In genomic region chr17:12979255-12979654, GRCh38 we compare ENCODE assay signal across 20 cellular contexts. TPM values are rescaled to one million over a fixed set of nuclear protein-coding genes. Genes with fewer than 3 reads are reported as not detected.
DNase-seq lines count a peak whose midpoint lies in the region; ATAC-seq and TF ChIP-seq lines count a peak whose summit lies in the region.
"Had no signal": no experiment of that assay in that cellular context is flagged by ENCODE, and none has a peak within 500 bp of the region (broad histone marks: within the 10 kb centered on the region; RNA-seq: fewer than 3 reads in every experiment).

No MANE protein-coding gene starts in this region.

- H3K36me3 ChIP-seq in IMR-90 (ENCODE audit: control insufficient read depth, insufficient read depth, low read length), result no peaks in the 10 kb centered on the region
- H3K36me3 ChIP-seq in right lobe of liver, result no peaks in the 10 kb centered on the region
- H3K36me3 ChIP-seq: BLaER1, HAP-1 had no signal

- H2AFZ ChIP-seq in IMR-90 (replicated peaks; ENCODE audit: low read length, poor library complexity), result peak overlapping the region; percentile 4
- H2AFZ ChIP-seq: GM23248 had no signal

- H3K9ac ChIP-seq in IMR-90 (ENCODE audit: low read depth, low read length), result no peak overlapping the region
- H3K9ac ChIP-seq: BLaER1, GM23248 had no signal

- peaks cover 3 to 5% of the 10 kb centered on the region in 2 donors for H3K4me1 Mint-ChIP-seq in stimulated activated naive B cell treated with anti-CD40 and anti-IgM and Interleukin-4, amounts not matched to agents 10 μg/mL and 1 μg/mL and 100 μg/mL, for 72 hours

- H3K9me3 Mint-ChIP-seq in stimulated activated naive B cell treated with anti-CD40 and anti-IgM and Interleukin-4, amounts not matched to agents 10 μg/mL and 1 μg/mL and 100 μg/mL, for 72 hours, result no peaks in the 10 kb centered on the region
- H3K9me3 Mint-ChIP-seq: CD4-positive, CD25-positive, alpha-beta regulatory T cell; CD8-positive, alpha-beta T cell; HFFc6 had no signal

- H4K91ac ChIP-seq in IMR-90 (ENCODE audit: insufficient read depth, low read depth, low read length), result no peak overlapping the region

- intact Hi-C loops in cardiac septum (cut with DNase I), result no loop called here
- intact Hi-C loops in Right ventricle myocardium superior (cut with DNase I), result no loop called here
- intact Hi-C loops in IMR-90 (cut with micrococcal nuclease), result no loop called here
- intact Hi-C loops in right lobe of liver (cut with DNase I), result no loop called here

- no peaks in the 10 kb centered on the region for H3K79me1 ChIP-seq in IMR-90 (ENCODE audit: low read depth in 1 of 2, low read length in 2 of 2)

- H3K36me3 Mint-ChIP-seq in stimulated activated naive B cell treated with anti-CD40 and anti-IgM and Interleukin-4, amounts not matched to agents 10 μg/mL and 1 μg/mL and 100 μg/mL, for 72 hours, result no peaks in the 10 kb centered on the region
- H3K36me3 Mint-ChIP-seq: CD4-positive, CD25-positive, alpha-beta regulatory T cell; CD8-positive, alpha-beta T cell had no signal

- H2BK120ac ChIP-seq in IMR-90 (ENCODE audit: low read depth, low read length), result no peak overlapping the region

- H3K9me3 ChIP-seq in IMR-90 (ENCODE audit: control insufficient read depth, insufficient read depth, low read length), result no peaks in the 10 kb centered on the region
- no peaks in the 10 kb centered on the region for H3K9me3 ChIP-seq in right lobe of liver
- H3K9me3 ChIP-seq: BLaER1, Caco-2, HAP-1 had no signal

- no peaks in the 10 kb centered on the region; the same call in 1 of the 2 replicates for H3K9me1 ChIP-seq in IMR-90 (ENCODE audit: insufficient read depth, low read length)

- no peak overlapping the region for H3K4me2 ChIP-seq in IMR-90 (ENCODE audit: low read depth, low read length)
- H3K4me2 ChIP-seq: BLaER1 had no signal

- dilution Hi-C loops in IMR-90 (cut with HindIII; ENCODE audit: low sequenced_read_pairs, unreplicated experiment), result no loop called here

- no peak overlapping the region for H3K4me3 ChIP-seq in IMR-90 (ENCODE audit: insufficient read depth, low read depth, low read length)
- H3K4me3 ChIP-seq in right lobe of liver, result no peak overlapping the region
- H3K4me3 ChIP-seq: BLaER1, GM23248, HAP-1 had no signal

- BruUV-seq in IMR-90 (replicated peaks; lab: Mats Ljungman, UMichigan), result no TSS peak

- no peak overlapping the region for H3K4me3 Mint-ChIP-seq in stimulated activated naive B cell treated with anti-CD40 and anti-IgM and Interleukin-4, amounts not matched to agents 10 μg/mL and 1 μg/mL and 100 μg/mL, for 72 hours
- H3K4me3 Mint-ChIP-seq: B cell; CD4-positive, CD25-positive, alpha-beta regulatory T cell; CD8-positive, alpha-beta T cell; HFFc6 had no signal

- H3K27ac Mint-ChIP-seq in stimulated activated naive B cell treated with anti-CD40 and anti-IgM and Interleukin-4, amounts not matched to agents 10 μg/mL and 1 μg/mL and 100 μg/mL, for 72 hours, result peak overlapping the region; percentile 11
- H3K27ac Mint-ChIP-seq: B cell; CD4-positive, CD25-positive, alpha-beta regulatory T cell; CD8-positive, alpha-beta T cell; HFFc6 had no signal

- H2BK20ac ChIP-seq in IMR-90 (ENCODE audit: low read depth, low read length), result no peak overlapping the region

- no peak overlapping the region for H3K27ac ChIP-seq in IMR-90 (ENCODE audit: insufficient read depth, low read length)
- no peak overlapping the region for H3K27ac ChIP-seq in right lobe of liver
- H3K27ac ChIP-seq: 22Rv1, BLaER1, C4-2B, GM23248 had no signal

- no peak overlapping the region for H4K8ac ChIP-seq in IMR-90 (ENCODE audit: low read depth in 2 of 2, low read length in 2 of 2)

- no peak overlapping the region for H3K4ac ChIP-seq in IMR-90 (ENCODE audit: low read depth, low read length)

- CTCF ChIA-PET in IMR-90 (lab: Yijun Ruan, JAX), result no interaction called here

- no peak overlapping the region for H2AK9ac ChIP-seq in IMR-90 (replicated peaks; ENCODE audit: low read depth, low read length, poor library complexity)

- no peak overlapping the region for H3K14ac ChIP-seq in IMR-90 (replicated peaks; ENCODE audit: low read depth, low read length)

- DNase-seq in cardiac septum (ENCODE audit: low spot score) (peak; percentile 20), Right ventricle myocardium superior (no peak), IMR-90 (no peak), right lobe of liver (peak in 2 of 3 donors; percentile 56 to 74)
- DNase-seq in stimulated activated naive B cell treated with anti-CD40 and anti-IgM and Interleukin-4, amounts not matched to agents 10 μg/mL and 1 μg/mL and 100 μg/mL, for 72 hours, result no peak
- no peak for DNase-seq in effector CD8-positive, alpha-beta T cell (lab: John Stamatoyannopoulos, UW)
- DNase-seq: Caco-2; CD4-positive, CD25-positive, alpha-beta regulatory T cell; CD8-positive, alpha-beta T cell; DMS153; DND-41; GM23248; HFFc6 had no signal

- no peak overlapping the region for H2BK15ac ChIP-seq in IMR-90 (ENCODE audit: low read depth, low read length)

- 96% methylated on average over 4 of the region's 5 CpGs; no CpG with 5 or more reads in 1 of the 2 experiments for WGBS in IMR-90 (ENCODE audit: extremely low coverage in 2 of 2, insufficient read length in 1 of 2), 2 experiments
- 45% methylated on average over 3 of the region's 5 CpGs for WGBS in right lobe of liver (ENCODE audit: insufficient coverage, low coverage, low lambda C conversion rate, missing lambda C conversion rate)

- H2AK5ac ChIP-seq in IMR-90 (ENCODE audit: low read depth, low read length), result no peak overlapping the region

- no peak overlapping the region for H4K5ac ChIP-seq in IMR-90 (ENCODE audit: low read depth, low read length)

- no peak overlapping the region for H3K56ac ChIP-seq in IMR-90 (ENCODE audit: extremely low read depth, insufficient read depth, low read length)

- POLR2A ChIA-PET in IMR-90 (lab: Charles Lee; ENCODE audit: unreplicated experiment), result no interaction called here

- no peak for TF ChIP-seq CTCF in IMR-90 (conservative IDR thresholded peaks at IDR 0.05; ENCODE audit: low read depth, low read length)
- TF ChIP-seq CTCF in right lobe of liver (IDR thresholded peaks at IDR 0.05), result no peak

- in situ Hi-C loops in IMR-90 (cut with MboI; ENCODE audit: low sequenced_read_pairs), result no loop called here

- H3K18ac ChIP-seq in IMR-90 (ENCODE audit: low read depth, low read length), result no peak overlapping the region

- TF ChIP-seq RAD21 in IMR-90 (IDR thresholded peaks at IDR 0.05; ENCODE audit: low read length), result no peak

- no peaks in the 10 kb centered on the region for H4K20me1 ChIP-seq in IMR-90 (ENCODE audit: insufficient read depth, low read length)
- H4K20me1 ChIP-seq: BLaER1 had no signal

- H3K27me3 ChIP-seq in IMR-90 (ENCODE audit: control insufficient read depth, insufficient read depth, low read length) (no peaks in the 10 kb centered on the region), right lobe of liver (no peaks in the 10 kb centered on the region)
- H3K27me3 ChIP-seq: BLaER1 had no signal

- peaks cover 24 to 38% of the 10 kb centered on the region in 2 donors for H3K27me3 Mint-ChIP-seq in stimulated activated naive B cell treated with anti-CD40 and anti-IgM and Interleukin-4, amounts not matched to agents 10 μg/mL and 1 μg/mL and 100 μg/mL, for 72 hours

- H3K4me1 ChIP-seq in IMR-90 (ENCODE audit: control insufficient read depth, insufficient read depth, low read length), result no peaks in the 10 kb centered on the region; the same call in 1 of the 2 replicates
- peaks cover 0 to 10% (median 4%) of the 10 kb centered on the region in 4 donors for H3K4me1 ChIP-seq in right lobe of liver
- H3K4me1 ChIP-seq: Caco-2, HAP-1 had no signal

- ATAC-seq in Right ventricle myocardium superior (ENCODE audit: poor library complexity) (no peak), IMR-90 (ENCODE audit: low read depth) (no peak), right lobe of liver (peak; percentile 6 to 66 (median 30)), HG02938 (IDR thresholded peaks at IDR 0.05; ENCODE audit: unreplicated experiment) (no peak), HG03039 (IDR thresholded peaks at IDR 0.05; ENCODE audit: unreplicated experiment) (no peak)
- ATAC-seq in stimulated activated naive B cell treated with anti-CD40 and anti-IgM and Interleukin-4, amounts not matched to agents 10 μg/mL and 1 μg/mL and 100 μg/mL, for 72 hours (replicated peaks), result no peak
- ATAC-seq: CD8-positive, alpha-beta T cell had no signal

- H2BK5ac ChIP-seq in IMR-90 (ENCODE audit: low read depth, low read length, poor library complexity, severe bottlenecking), result no peak overlapping the region

- H3K23ac ChIP-seq in IMR-90 (ENCODE audit: low read depth, low read length), result no peak overlapping the region

- TF ChIP-seq POLR2A in IMR-90 (IDR thresholded peaks at IDR 0.05; ENCODE audit: low read depth, low read length) (no peak), right lobe of liver (IDR thresholded peaks at IDR 0.05) (no peak)

TF ChIP-seq in IMR-90, 13 proteins besides CTCF, POLR2A, EP300 and RAD21:
- no peak for TF ChIP-seq MAFK (IDR thresholded peaks at IDR 0.05; ENCODE audit: low read depth, low read length)
- no peak for TF ChIP-seq RFX5 (IDR thresholded peaks at IDR 0.05; ENCODE audit: low read depth, low read length)
- TF ChIP-seq CHD1 (IDR thresholded peaks at IDR 0.05; ENCODE audit: low read depth, low read length), result no peak
- TF ChIP-seq NFE2L2 (IDR thresholded peaks at IDR 0.05; ENCODE audit: low read depth, low read length), result no peak
- TF ChIP-seq FOS (IDR thresholded peaks at IDR 0.05; ENCODE audit: low read depth, low read length), result no peak
- no peak for TF ChIP-seq MAZ (IDR thresholded peaks at IDR 0.05; ENCODE audit: borderline replicate concordance, low read depth, low read length)
- TF ChIP-seq SMC3 (IDR thresholded peaks at IDR 0.05; ENCODE audit: low read depth, low read length), result no peak
- TF ChIP-seq, protein P1, sequence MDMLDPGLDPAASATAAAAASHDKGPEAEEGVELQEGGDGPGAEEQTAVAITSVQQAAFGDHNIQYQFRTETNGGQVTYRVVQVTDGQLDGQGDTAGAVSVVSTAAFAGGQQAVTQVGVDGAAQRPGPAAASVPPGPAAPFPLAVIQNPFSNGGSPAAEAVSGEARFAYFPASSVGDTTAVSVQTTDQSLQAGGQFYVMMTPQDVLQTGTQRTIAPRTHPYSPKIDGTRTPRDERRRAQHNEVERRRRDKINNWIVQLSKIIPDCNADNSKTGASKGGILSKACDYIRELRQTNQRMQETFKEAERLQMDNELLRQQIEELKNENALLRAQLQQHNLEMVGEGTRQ (IDR thresholded peaks at IDR 0.05; ENCODE audit: low read depth, low read length), result no peak

RNA-seq across cellular contexts. Expression of gene ELAC2, which starts 38.6 kb away (rescaled TPM):
- 52.2 TPM for total RNA-seq in cardiac septum
- 62.5 TPM for total RNA-seq in Right ventricle myocardium superior
- 70.8 and 80.7 TPM in 2 replicates for total RNA-seq in IMR-90 (2012; rRNA removed)
- polyA plus RNA-seq in IMR-90 (2012; rRNA removed), result 71.4 and 75.2 TPM in 2 replicates
- 38.2 and 39.0 TPM in 2 replicates for polyA plus RNA-seq in IMR-90 (2012; cell fraction: cytosol; rRNA removed)
- polyA plus RNA-seq in IMR-90 (2012; cell fraction: nucleus; rRNA removed; ENCODE audit: low replicate concordance), result 106 and 153 TPM in 2 replicates
- total RNA-seq in right lobe of liver, result 10 to 100 TPM; 28.7 to 72.8 (median 36.2) TPM

Comparison
In these comparisons a context has a peak if more than half of its experiments do, and no peak if none do; other contexts are left out.
1. DNase-seq: peak in cardiac septum (single experiment) and right lobe of liver (2 of 3); none in Right ventricle myocardium superior (single experiment), IMR-90 (single experiment), stimulated activated naive B cell treated with anti-CD40 and anti-IgM and Interleukin-4, amounts not matched to agents 10 μg/mL and 1 μg/mL and 100 μg/mL, for 72 hours (single experiment) and effector CD8-positive, alpha-beta T cell (single experiment).
2. ATAC-seq: peak in right lobe of liver (4 of 4); none in Right ventricle myocardium superior (single experiment), IMR-90 (single experiment), stimulated activated naive B cell treated with anti-CD40 and anti-IgM and Interleukin-4, amounts not matched to agents 10 μg/mL and 1 μg/mL and 100 μg/mL, for 72 hours (0 of 2), HG02938 (single experiment) and HG03039 (single experiment).